ENCODE assay signal across 37 cellular contexts in genomic region chr5:109958082-109958481, GRCh38.
"Had no signal": no experiment of that assay in that cellular context is flagged by ENCODE, and none has a peak within 500 bp of the region (broad histone marks: within the 10 kb centered on the region; RNA-seq: fewer than 3 reads in every experiment).

No MANE protein-coding gene starts in this region.

- ATAC-seq: activated CD4-positive, alpha-beta T cell treated with anti-CD3 and anti-CD28 coated beads for 36 hours; activated CD4-positive, CD25-positive, alpha-beta regulatory T cell treated with anti-CD3 and anti-CD28 coated beads, Interleukin-2, amount 50 U/mL, for 24 hours; activated CD8-positive, alpha-beta memory T cell treated with anti-CD3 and anti-CD28 coated beads, Interleukin-2, amount 10 ng/mL, durations not matched to agents 7 days and 5 days; activated CD8-positive, alpha-beta T cell treated with anti-CD3 and anti-CD28 coated beads, Interleukin-2, amount 10 ng/mL, durations not matched to agents 7 days and 5 days; body of pancreas had no signal

- H3K4me1 Mint-ChIP-seq: activated CD4-positive, alpha-beta memory T cell treated with anti-CD3 and anti-CD28 coated beads, Interleukin-2, amount 10 ng/mL, durations not matched to agents 7 days and 5 days had no signal

- H3K27me3 ChIP-seq: body of pancreas, brain microvascular endothelial cell, breast epithelium had no signal

- H3K36me3 Mint-ChIP-seq: activated CD8-positive, alpha-beta memory T cell treated with anti-CD3 and anti-CD28 coated beads, Interleukin-2, amount 10 ng/mL, durations not matched to agents 7 days and 5 days; activated naive CD4-positive, alpha-beta T cell treated with anti-CD3 and anti-CD28 coated beads, Interleukin-2, amount 10 ng/mL, durations not matched to agents 7 days and 5 days; activated naive CD4-positive, alpha-beta T cell treated with anti-CD3 and anti-CD28 coated beads, Interleukin-2, amount 50 U/mL, for 24 hours; activated naive CD8-positive, alpha-beta T cell; activated naive CD8-positive, alpha-beta T cell treated with anti-CD3 and anti-CD28 coated beads, Interleukin-2, amount 10 ng/mL, durations not matched to agents 7 days and 5 days had no signal

- H3K4me3 Mint-ChIP-seq: activated CD4-positive, alpha-beta memory T cell treated with anti-CD3 and anti-CD28 coated beads, Interleukin-2, amount 10 ng/mL, durations not matched to agents 7 days and 5 days; activated CD4-positive, alpha-beta T cell treated with anti-CD3 and anti-CD28 coated beads for 36 hours; activated CD4-positive, alpha-beta T cell treated with anti-CD3 and anti-CD28 coated beads, Interleukin-2, amount 10 ng/mL, durations not matched to agents 7 days and 5 days; activated CD8-positive, alpha-beta memory T cell treated with anti-CD3 and anti-CD28 coated beads, Interleukin-2, amount 10 ng/mL, durations not matched to agents 7 days and 5 days; activated CD8-positive, alpha-beta T cell treated with anti-CD3 and anti-CD28 coated beads, Interleukin-2, amount 10 ng/mL, durations not matched to agents 7 days and 5 days; activated naive CD4-positive, alpha-beta T cell treated with anti-CD3 and anti-CD28 coated beads, Interleukin-2, amount 10 ng/mL, durations not matched to agents 7 days and 5 days; activated naive CD4-positive, alpha-beta T cell treated with anti-CD3 and anti-CD28 coated beads, Interleukin-2, amount 50 U/mL, for 24 hours; activated naive CD8-positive, alpha-beta T cell; activated naive CD8-positive, alpha-beta T cell treated with anti-CD3 and anti-CD28 coated beads, Interleukin-2, amount 10 ng/mL, durations not matched to agents 7 days and 5 days; activated naive CD8-positive, alpha-beta T cell treated with anti-CD3 and anti-CD28 coated beads, Interleukin-2, amount 50 U/mL, for 24 hours; activated T-cell treated with anti-CD3 and anti-CD28 coated beads, Interleukin-2, amount 50 U/mL, for 24 hours; T-helper 1 cell treated with Interleukin-12 subunit alpha and Interleukin-12 subunit beta and Interleukin-4 antibody, amounts not matched to agents 30 μg/mL and 1 μg/mL, for 36 hours; T-helper 2 cell treated with Interferon-gamma antibody and Interleukin-4, amounts not matched to agents 5 μg/mL and 100 μg/mL, for 36 hours had no signal

- DNase-seq: activated CD4-positive, alpha-beta memory T cell treated with anti-CD3 and anti-CD28 coated beads, Interleukin-2, amount 10 ng/mL, durations not matched to agents 7 days and 5 days; activated CD4-positive, alpha-beta T cell treated with anti-CD3 and anti-CD28 coated beads for 1 hour; activated CD4-positive, alpha-beta T cell treated with anti-CD3 and anti-CD28 coated beads for 36 hours; activated CD4-positive, alpha-beta T cell treated with anti-CD3 and anti-CD28 coated beads for 48 hours; activated CD4-positive, alpha-beta T cell treated with anti-CD3 and anti-CD28 coated beads, Interleukin-2, amount 10 ng/mL, durations not matched to agents 7 days and 5 days; activated CD4-positive, alpha-beta T cell treated with anti-CD3 and anti-CD28 coated beads, Interleukin-2, amount 50 U/mL, for 48 hours; activated CD4-positive, CD25-positive, alpha-beta regulatory T cell; activated CD8-positive, alpha-beta memory T cell treated with anti-CD3 and anti-CD28 coated beads for 24 hours; activated CD8-positive, alpha-beta memory T cell treated with anti-CD3 and anti-CD28 coated beads, Interleukin-2, amount 10 ng/mL, durations not matched to agents 7 days and 5 days; activated CD8-positive, alpha-beta memory T cell treated with anti-CD3 and anti-CD28 coated beads, Interleukin-2, amount 50 U/mL, for 48 hours; activated CD8-positive, alpha-beta T cell treated with anti-CD3 and anti-CD28 coated beads, Interleukin-2, amount 10 ng/mL, durations not matched to agents 7 days and 5 days; activated effector memory CD4-positive, alpha-beta T cell treated with Interleukin-2 at 50 U/mL for 16 hours; activated gamma-delta T cell; activated naive CD4-positive, alpha-beta T cell treated with anti-CD3 and anti-CD28 coated beads, Interleukin-2, amount 10 ng/mL, durations not matched to agents 7 days and 5 days; activated naive CD4-positive, alpha-beta T cell treated with Interleukin-2 at 50 U/mL for 16 hours; activated naive CD8-positive, alpha-beta T cell treated with anti-CD3 and anti-CD28 coated beads, Interleukin-2, amount 10 ng/mL, durations not matched to agents 7 days and 5 days; activated naive CD8-positive, alpha-beta T cell treated with anti-CD3 and anti-CD28 coated beads, Interleukin-2, amount 50 U/mL, for 24 hours; activated T-cell treated with anti-CD3 and anti-CD28 coated beads, Interleukin-2, amount 50 U/mL, for 24 hours; activated T-cell treated with anti-CD3 and anti-CD28 coated beads, Interleukin-2, amount 50 U/mL, for 48 hours; amniotic stem cell; aorta; body of pancreas; brain microvascular endothelial cell; central memory CD4-positive, alpha-beta T cell; T-helper 2 cell; T-helper 9 cell had no signal

- H3K4me3 ChIP-seq: body of pancreas, breast epithelium had no signal

- H3K9me3 ChIP-seq: body of pancreas, breast epithelium had no signal

- FAIRE-seq: astrocyte, colon, TTC549 had no signal

- H3K27ac Mint-ChIP-seq: activated CD4-positive, alpha-beta memory T cell treated with anti-CD3 and anti-CD28 coated beads, Interleukin-2, amount 10 ng/mL, durations not matched to agents 7 days and 5 days; activated CD4-positive, alpha-beta T cell treated with anti-CD3 and anti-CD28 coated beads for 36 hours; activated CD4-positive, alpha-beta T cell treated with anti-CD3 and anti-CD28 coated beads, Interleukin-2, amount 10 ng/mL, durations not matched to agents 7 days and 5 days; activated CD8-positive, alpha-beta memory T cell treated with anti-CD3 and anti-CD28 coated beads, Interleukin-2, amount 10 ng/mL, durations not matched to agents 7 days and 5 days; activated CD8-positive, alpha-beta T cell treated with anti-CD3 and anti-CD28 coated beads, Interleukin-2, amount 10 ng/mL, durations not matched to agents 7 days and 5 days; activated naive CD4-positive, alpha-beta T cell treated with anti-CD3 and anti-CD28 coated beads, Interleukin-2, amount 10 ng/mL, durations not matched to agents 7 days and 5 days; activated naive CD4-positive, alpha-beta T cell treated with anti-CD3 and anti-CD28 coated beads, Interleukin-2, amount 50 U/mL, for 24 hours; activated naive CD8-positive, alpha-beta T cell; activated naive CD8-positive, alpha-beta T cell treated with anti-CD3 and anti-CD28 coated beads, Interleukin-2, amount 10 ng/mL, durations not matched to agents 7 days and 5 days; activated naive CD8-positive, alpha-beta T cell treated with anti-CD3 and anti-CD28 coated beads, Interleukin-2, amount 50 U/mL, for 24 hours; activated T-cell treated with anti-CD3 and anti-CD28 coated beads, Interleukin-2, amount 50 U/mL, for 24 hours; activated T-helper 2 cell treated with anti-CD3 and anti-CD28 coated beads, Interferon-gamma antibody, Interleukin-2, Interleukin-4, amounts not matched to agents 10 μg/mL and 5 μg/mL and 100 μg/mL, durations not matched to agents 14 hours and 24 hours and 36 hours; T-helper 1 cell treated with Interleukin-12 subunit alpha and Interleukin-12 subunit beta and Interleukin-4 antibody, amounts not matched to agents 30 μg/mL and 1 μg/mL, for 36 hours; T-helper 2 cell treated with Interferon-gamma antibody and Interleukin-4, amounts not matched to agents 5 μg/mL and 100 μg/mL, for 36 hours had no signal

- H3K9me3 Mint-ChIP-seq: activated CD4-positive, alpha-beta memory T cell treated with anti-CD3 and anti-CD28 coated beads, Interleukin-2, amount 10 ng/mL, durations not matched to agents 7 days and 5 days; activated CD4-positive, alpha-beta T cell treated with anti-CD3 and anti-CD28 coated beads, Interleukin-2, amount 10 ng/mL, durations not matched to agents 7 days and 5 days; activated naive CD4-positive, alpha-beta T cell treated with anti-CD3 and anti-CD28 coated beads, Interleukin-2, amount 10 ng/mL, durations not matched to agents 7 days and 5 days; activated naive CD4-positive, alpha-beta T cell treated with anti-CD3 and anti-CD28 coated beads, Interleukin-2, amount 50 U/mL, for 24 hours; activated naive CD8-positive, alpha-beta T cell treated with anti-CD3 and anti-CD28 coated beads, Interleukin-2, amount 10 ng/mL, durations not matched to agents 7 days and 5 days; activated naive CD8-positive, alpha-beta T cell treated with anti-CD3 and anti-CD28 coated beads, Interleukin-2, amount 50 U/mL, for 24 hours; activated T-cell treated with anti-CD3 and anti-CD28 coated beads, Interleukin-2, amount 50 U/mL, for 24 hours; activated T-helper 2 cell treated with anti-CD3 and anti-CD28 coated beads, Interferon-gamma antibody, Interleukin-2, Interleukin-4, amounts not matched to agents 10 μg/mL and 5 μg/mL and 100 μg/mL, durations not matched to agents 14 hours and 24 hours and 36 hours; T-helper 1 cell treated with Interleukin-12 subunit alpha and Interleukin-12 subunit beta and Interleukin-4 antibody, amounts not matched to agents 30 μg/mL and 1 μg/mL, for 36 hours; T-helper 2 cell treated with Interferon-gamma antibody and Interleukin-4, amounts not matched to agents 5 μg/mL and 100 μg/mL, for 36 hours had no signal

- H3K27ac ChIP-seq: body of pancreas, brain microvascular endothelial cell, breast epithelium, VCaP had no signal

- H3K4me1 ChIP-seq: body of pancreas, breast epithelium had no signal

- H3K36me3 ChIP-seq: brain microvascular endothelial cell, breast epithelium had no signal

- H3K27me3 Mint-ChIP-seq: activated CD4-positive, alpha-beta memory T cell treated with anti-CD3 and anti-CD28 coated beads, Interleukin-2, amount 10 ng/mL, durations not matched to agents 7 days and 5 days; activated CD4-positive, alpha-beta T cell treated with anti-CD3 and anti-CD28 coated beads for 36 hours; activated CD4-positive, alpha-beta T cell treated with anti-CD3 and anti-CD28 coated beads, Interleukin-2, amount 10 ng/mL, durations not matched to agents 7 days and 5 days; activated CD8-positive, alpha-beta memory T cell treated with anti-CD3 and anti-CD28 coated beads, Interleukin-2, amount 10 ng/mL, durations not matched to agents 7 days and 5 days; activated naive CD4-positive, alpha-beta T cell treated with anti-CD3 and anti-CD28 coated beads, Interleukin-2, amount 10 ng/mL, durations not matched to agents 7 days and 5 days; activated naive CD4-positive, alpha-beta T cell treated with anti-CD3 and anti-CD28 coated beads, Interleukin-2, amount 50 U/mL, for 24 hours; activated naive CD8-positive, alpha-beta T cell; activated naive CD8-positive, alpha-beta T cell treated with anti-CD3 and anti-CD28 coated beads, Interleukin-2, amount 10 ng/mL, durations not matched to agents 7 days and 5 days; activated naive CD8-positive, alpha-beta T cell treated with anti-CD3 and anti-CD28 coated beads, Interleukin-2, amount 50 U/mL, for 24 hours; activated T-cell treated with anti-CD3 and anti-CD28 coated beads, Interleukin-2, amount 50 U/mL, for 24 hours had no signal
